In genomic region chr4:76804060-76804459, GRCh38 we compare ENCODE assay signal across 14 cellular contexts.
DNase-seq lines count a peak whose midpoint lies in the region; TF ChIP-seq lines count a peak whose summit lies in the region.
"Had no signal": no experiment of that assay in that cellular context is flagged by ENCODE, and none has a peak within 500 bp of the region (broad histone marks: within the 10 kb centered on the region; RNA-seq: fewer than 3 reads in every experiment).

No MANE protein-coding gene starts in this region.

- H3K9me3 Mint-ChIP-seq in nephron = peaks cover 29% of the 10 kb centered on the region

- H3K4me1 Mint-ChIP-seq in nephron = peaks cover 46% of the 10 kb centered on the region
- H3K4me1 Mint-ChIP-seq: activated CD4-positive, alpha-beta T cell treated with anti-CD3 and anti-CD28 coated beads, Interleukin-2, amount 10 ng/mL, durations not matched to agents 24 days and 14 days had no signal

- POLR2A ChIA-PET in HEK293T (lab: Yijun Ruan, JAX) = no interaction called here

- no peak overlapping the region for H3K4me3 Mint-ChIP-seq in nephron
- H3K4me3 Mint-ChIP-seq: activated CD4-positive, alpha-beta T cell treated with anti-CD3 and anti-CD28 coated beads, Interleukin-2, amount 10 ng/mL, durations not matched to agents 24 days and 14 days had no signal

- H3K36me3 Mint-ChIP-seq in nephron (ENCODE audit: low read depth) = peaks cover 24% of the 10 kb centered on the region

- no peaks in the 10 kb centered on the region for H3K27me3 Mint-ChIP-seq in nephron (ENCODE audit: low read depth)

- H3K27ac Mint-ChIP-seq in nephron = peak overlapping the region; percentile 96 to 99 (median 97)
- H3K27ac Mint-ChIP-seq: activated CD4-positive, alpha-beta T cell treated with anti-CD3 and anti-CD28 coated beads, Interleukin-2, amount 10 ng/mL, durations not matched to agents 24 days and 14 days; progenitor cell of endocrine pancreas had no signal

- CTCF ChIA-PET in HEK293T (lab: Yijun Ruan, JAX) = interaction anchor here (0.6 kb wide), 1 partner anchor 46 kb away, joined by 4 read pairs; no protein-coding TSS in a partner anchor

- peak; percentile 80 for DNase-seq in AG10803 (ENCODE audit: low read depth)
- DNase-seq in dermis blood vessel endothelial cell = peak; percentile 59
- no peak for DNase-seq in glomerular visceral epithelial cell (ENCODE audit: extremely low spot score)
- no peak for DNase-seq in NCI-H1105 (lab: John Stamatoyannopoulos, UW)
- no peak for DNase-seq in HEK293T (ENCODE audit: extremely low spot score)
- DNase-seq in posterior cingulate gyrus = no peak
- DNase-seq: activated CD4-positive, alpha-beta T cell treated with anti-CD3 and anti-CD28 coated beads, Interleukin-2, amount 10 ng/mL, durations not matched to agents 24 days and 14 days; activated naive CD4-positive, alpha-beta T cell; Caco-2; stimulated activated CD4-positive, alpha-beta T cell treated with anti-CD3 and anti-CD28 coated beads, Interleukin-12 subunit alpha, Interleukin-12 subunit beta, amount 100 ng/mL, for 4 hours; stimulated activated naive CD4-positive, alpha-beta T cell had no signal

- TF ChIP-seq CTCF in AG10803 (conservative IDR thresholded peaks at IDR 0.05; ENCODE audit: low read length) = no peak
- no peak for TF ChIP-seq CTCF in nephron (IDR thresholded peaks at IDR 0.05; ENCODE audit: unreplicated experiment in 3 of 3)

- intact Hi-C loops in posterior cingulate gyrus (cut with DNase I) = no loop called here

- no peak overlapping the region for H3K4me3 ChIP-seq in AG10803 (ENCODE audit: low read length)

TF ChIP-seq in PFSK-1, 5 proteins besides CTCF, POLR2A, EP300 and RAD21:
- TF ChIP-seq TAF1 (IDR thresholded peaks at IDR 0.05; ENCODE audit: borderline replicate concordance, insufficient read depth, low read length) (no peak), POLR2AphosphoS5 (IDR thresholded peaks at IDR 0.05; ENCODE audit: low read depth, low read length) (no peak), SIN3A (IDR thresholded peaks at IDR 0.05; ENCODE audit: borderline replicate concordance, insufficient read depth, low read length) (peak; percentile 50; the same call in 1 of the 2 replicates), REST (IDR thresholded peaks at IDR 0.05; ENCODE audit: insufficient read depth in 1 of 2, low read depth in 2 of 2, low read length in 2 of 2) (peak in 1 of 2 experiments; percentile 62; a peak in 1 of 4 replicates), FOXP2 (optimal IDR thresholded peaks at IDR 0.05; ENCODE audit: borderline replicate concordance, extremely low read depth, extremely low read length, insufficient read depth) (no peak)

TF ChIP-seq in HEK293T, 16 proteins besides CTCF, POLR2A, EP300 and RAD21:
- TF ChIP-seq L3MBTL2 (conservative IDR thresholded peaks at IDR 0.05) = no peak

Comparison
In these comparisons a context has a peak if more than half of its experiments do, and no peak if none do; other contexts are left out.
1. DNase-seq: peak in AG10803 (single experiment) and dermis blood vessel endothelial cell (single experiment); none in glomerular visceral epithelial cell (single experiment), NCI-H1105 (single experiment), HEK293T (single experiment) and posterior cingulate gyrus (0 of 10).